Comparison of ENCODE assay signal across 27 cellular contexts in genomic region chr9:83633260-83633659, GRCh38. TPM values are rescaled to one million over a fixed set of nuclear protein-coding genes. Genes with fewer than 3 reads are reported as not detected.
DNase-seq lines count a peak whose midpoint lies in the region; ATAC-seq lines count a peak whose summit lies in the region.
"Had no signal": no experiment of that assay in that cellular context is flagged by ENCODE, and none has a peak within 500 bp of the region (broad histone marks: within the 10 kb centered on the region; RNA-seq: fewer than 3 reads in every experiment).

No MANE protein-coding gene starts in this region.

- no peak overlapping the region for H3K27ac Mint-ChIP-seq in immature natural killer cell
- no peak overlapping the region for H3K27ac Mint-ChIP-seq in natural killer cell treated with Interleukin-12 subunit alpha and Interleukin-12 subunit beta and Interleukin-15 and Interleukin-18, amount 100 ng/mL, for 72 hours
- H3K27ac Mint-ChIP-seq: activated naive CD8-positive, alpha-beta T cell; dendritic cell treated with granulocyte-macrophage colony-stimulating factor and Interleukin-4, amounts not matched to agents 40 ng/mL and 50 ng/mL, for 4 days; GM23338; HFFc6; stimulated activated naive CD8-positive, alpha-beta T cell treated with anti-CD3 and anti-CD28 coated beads, Interleukin-15, Interleukin-2, amounts not matched to agents 100 ng/mL and 50 ng/mL, for 24 hours; T-helper 17 cell had no signal

- no peak overlapping the region for H3K4me3 Mint-ChIP-seq in immature natural killer cell
- no peak overlapping the region for H3K4me3 Mint-ChIP-seq in natural killer cell treated with Interleukin-12 subunit alpha and Interleukin-12 subunit beta and Interleukin-15 and Interleukin-18, amount 100 ng/mL, for 72 hours
- H3K4me3 Mint-ChIP-seq: activated naive CD8-positive, alpha-beta T cell; CD4-positive, alpha-beta memory T cell; dendritic cell treated with granulocyte-macrophage colony-stimulating factor and Interleukin-4, amounts not matched to agents 40 ng/mL and 50 ng/mL, for 4 days; GM23338; HFFc6; naive thymus-derived CD4-positive, alpha-beta T cell; stimulated activated naive CD8-positive, alpha-beta T cell treated with anti-CD3 and anti-CD28 coated beads, Interleukin-15, Interleukin-2, amounts not matched to agents 100 ng/mL and 50 ng/mL, for 24 hours; T-helper 17 cell had no signal

- DNase-seq in glomerular visceral epithelial cell (ENCODE audit: extremely low spot score) (peak; percentile 36), immature natural killer cell (no peak), HuH-7.5 (ENCODE audit: low spot score) (no peak)
- no peak for DNase-seq in activated CD8-positive, alpha-beta memory T cell treated with anti-CD3 and anti-CD28 coated beads, Interleukin-2, amount 50 U/mL, for 4 hours
- no peak for DNase-seq in natural killer cell treated with Interleukin-12 subunit alpha and Interleukin-12 subunit beta and Interleukin-15 and Interleukin-18, amount 100 ng/mL, for 72 hours (ENCODE audit: low spot score)
- DNase-seq: activated effector memory CD4-positive, alpha-beta T cell treated with Interleukin-2 at 50 U/mL for 16 hours; CD4-positive, alpha-beta memory T cell; HFFc6; left ventricle myocardium superior; midbrain; MM.1S; naive thymus-derived CD4-positive, alpha-beta T cell; NCI-H1436; nucleus accumbens; psoas muscle; SK-N-SH; T-helper 17 cell; uterus had no signal

- H3K27me3 Mint-ChIP-seq in immature natural killer cell (ENCODE audit: low read depth in 3 of 3): peaks cover 0 to 2% (median 0%) of the 10 kb centered on the region in 3 donors
- no peaks in the 10 kb centered on the region for H3K27me3 Mint-ChIP-seq in natural killer cell treated with Interleukin-12 subunit alpha and Interleukin-12 subunit beta and Interleukin-15 and Interleukin-18, amount 100 ng/mL, for 72 hours
- H3K27me3 Mint-ChIP-seq: activated naive CD8-positive, alpha-beta T cell; CD4-positive, alpha-beta memory T cell; dendritic cell treated with granulocyte-macrophage colony-stimulating factor and Interleukin-4, amounts not matched to agents 40 ng/mL and 50 ng/mL, for 4 days; naive thymus-derived CD4-positive, alpha-beta T cell; stimulated activated naive CD8-positive, alpha-beta T cell treated with anti-CD3 and anti-CD28 coated beads, Interleukin-15, Interleukin-2, amounts not matched to agents 100 ng/mL and 50 ng/mL, for 24 hours; T-helper 17 cell had no signal

- peak; percentile 65 for ATAC-seq in GM18511 (IDR thresholded peaks at IDR 0.05; ENCODE audit: unreplicated experiment)
- peak; percentile 51 for ATAC-seq in GM21447 (IDR thresholded peaks at IDR 0.05; ENCODE audit: unreplicated experiment)
- ATAC-seq in HG03378 (IDR thresholded peaks at IDR 0.05; ENCODE audit: unreplicated experiment): peak; percentile 50
- ATAC-seq in natural killer cell treated with Interleukin-12 subunit alpha and Interleukin-12 subunit beta and Interleukin-15 and Interleukin-18, amount 100 ng/mL, for 72 hours: no peak
- ATAC-seq: A549; GM23338; left ventricle myocardium superior; naive thymus-derived CD4-positive, alpha-beta T cell; psoas muscle; T-helper 17 cell had no signal

- peaks cover 3 to 14% (median 7%) of the 10 kb centered on the region in 3 donors for H3K36me3 Mint-ChIP-seq in immature natural killer cell
- H3K36me3 Mint-ChIP-seq in natural killer cell treated with Interleukin-12 subunit alpha and Interleukin-12 subunit beta and Interleukin-15 and Interleukin-18, amount 100 ng/mL, for 72 hours: no peaks in the 10 kb centered on the region

- no peaks in the 10 kb centered on the region for H3K9me3 Mint-ChIP-seq in immature natural killer cell
- H3K9me3 Mint-ChIP-seq in natural killer cell treated with Interleukin-12 subunit alpha and Interleukin-12 subunit beta and Interleukin-15 and Interleukin-18, amount 100 ng/mL, for 72 hours: no peaks in the 10 kb centered on the region
- H3K9me3 Mint-ChIP-seq: CD4-positive, alpha-beta memory T cell; GM23338; HFFc6; naive thymus-derived CD4-positive, alpha-beta T cell; stimulated activated naive CD8-positive, alpha-beta T cell treated with anti-CD3 and anti-CD28 coated beads, Interleukin-15, Interleukin-2, amounts not matched to agents 100 ng/mL and 50 ng/mL, for 24 hours had no signal

- no peaks in the 10 kb centered on the region for H3K4me1 Mint-ChIP-seq in immature natural killer cell
- peaks cover 0 to 4% of the 10 kb centered on the region in 2 donors for H3K4me1 Mint-ChIP-seq in natural killer cell treated with Interleukin-12 subunit alpha and Interleukin-12 subunit beta and Interleukin-15 and Interleukin-18, amount 100 ng/mL, for 72 hours (ENCODE audit: low read depth in 2 of 2)

RNA-seq across cellular contexts. Expression of gene IDNK, which starts 10.3 kb away (rescaled TPM):
- 10 to 100 TPM; 31.1 to 38.7 (median 33.9) TPM for polyA plus RNA-seq in immature natural killer cell
- 1 to 10 TPM; 5.1 to 6.0 TPM for total RNA-seq in natural killer cell treated with Interleukin-12 subunit alpha and Interleukin-12 subunit beta and Interleukin-15 and Interleukin-18, amount 100 ng/mL, for 72 hours
- total RNA-seq: ascending aorta had no signal

Comparison
In these comparisons a context has a peak if more than half of its experiments do, and no peak if none do; other contexts are left out.
1. ATAC-seq: peak in GM18511 (single experiment), GM21447 (single experiment) and HG03378 (single experiment); none in natural killer cell treated with Interleukin-12 subunit alpha and Interleukin-12 subunit beta and Interleukin-15 and Interleukin-18, amount 100 ng/mL, for 72 hours (0 of 2).